In the genomic region with DNA sequence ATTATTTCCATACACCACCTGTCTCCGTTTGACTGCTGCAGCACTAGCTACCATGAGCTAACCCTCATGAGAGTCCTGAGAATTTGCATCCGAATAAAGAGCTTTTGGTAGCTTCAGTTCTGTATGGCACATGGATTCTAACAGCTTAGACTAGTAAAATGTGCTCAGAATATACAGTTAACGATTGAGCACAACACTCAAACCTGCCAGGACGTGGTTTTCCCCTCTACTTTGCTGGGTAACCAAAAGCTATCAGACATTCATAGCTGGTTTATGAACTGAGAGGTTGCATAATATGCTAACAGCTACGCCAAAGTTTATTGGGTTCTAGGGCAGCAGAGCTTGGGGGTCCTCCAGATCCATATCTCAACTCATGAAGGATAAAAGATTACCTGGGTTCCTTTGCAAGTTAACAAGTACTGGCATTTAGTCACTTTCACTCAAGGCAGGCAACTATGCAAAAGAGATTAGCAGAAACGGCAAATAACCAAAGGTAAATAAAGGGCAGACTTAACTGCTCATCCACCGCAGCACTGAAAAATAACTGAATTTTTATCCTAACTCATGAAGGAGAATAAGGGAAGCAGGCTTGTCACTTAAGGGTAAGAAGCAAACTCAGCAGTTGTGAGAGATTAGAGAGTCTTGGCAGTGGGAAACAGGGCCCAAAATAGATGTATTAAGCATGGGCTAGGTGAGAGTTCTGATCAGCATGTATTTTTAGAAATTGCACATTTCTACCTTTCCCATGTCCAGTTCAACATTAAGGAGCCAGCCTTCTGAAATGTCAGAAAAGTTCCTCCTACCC, we compare ENCODE assay signal across 14 cellular contexts. TPM values are rescaled to one million over a fixed set of nuclear protein-coding genes. Genes with fewer than 3 reads are reported as not detected.
DNase-seq lines count a peak whose midpoint lies in the region; ATAC-seq and TF ChIP-seq lines count a peak whose summit lies in the region.
"Had no signal": no experiment of that assay in that cellular context is flagged by ENCODE, and none has a peak within 500 bp of the region (broad histone marks: within the 10 kb centered on the region; RNA-seq: fewer than 3 reads in every experiment).

No MANE protein-coding gene starts in this region.

- 52 to 66% methylated on average over 7 of the region's 7 CpGs for WGBS in upper lobe of left lung, 2 donors

- in situ Hi-C loops in GM13977 (cut with MboI; ENCODE audit: low pct_unique_long_range_greater_than_20kb, low sequenced_read_pairs, unreplicated experiment) = no loop called here
- in situ Hi-C loops in KBM-7 (cut with MboI; ENCODE audit: low pct_unique_long_range_greater_than_20kb, low sequenced_read_pairs) = no loop called here

- H3K27me3 Mint-ChIP-seq in activated naive CD8-positive, alpha-beta T cell treated with anti-CD3 and anti-CD28 coated beads, Interleukin-2, amount 50 U/mL, for 24 hours = no peaks in the 10 kb centered on the region
- H3K27me3 Mint-ChIP-seq in nephron (ENCODE audit: low read depth) = no peaks in the 10 kb centered on the region
- H3K27me3 Mint-ChIP-seq: stimulated activated naive CD8-positive, alpha-beta T cell treated with anti-CD3 and anti-CD28 coated beads, Interleukin-15, Interleukin-2, amounts not matched to agents 100 ng/mL and 50 ng/mL, for 24 hours had no signal

- no peaks in the 10 kb centered on the region for H3K9me3 Mint-ChIP-seq in activated naive CD8-positive, alpha-beta T cell treated with anti-CD3 and anti-CD28 coated beads, Interleukin-2, amount 50 U/mL, for 24 hours
- H3K9me3 Mint-ChIP-seq in nephron = no peaks in the 10 kb centered on the region
- H3K9me3 Mint-ChIP-seq: stimulated activated naive CD8-positive, alpha-beta T cell treated with anti-CD3 and anti-CD28 coated beads, Interleukin-15, Interleukin-2, amounts not matched to agents 100 ng/mL and 50 ng/mL, for 24 hours had no signal

- H3K4me1 Mint-ChIP-seq in activated naive CD8-positive, alpha-beta T cell treated with anti-CD3 and anti-CD28 coated beads, Interleukin-2, amount 50 U/mL, for 24 hours = peaks cover 55% of the 10 kb centered on the region
- H3K4me1 Mint-ChIP-seq in nephron = peaks cover 58% of the 10 kb centered on the region

- DNase-seq in GM13977 (ENCODE audit: low spot score) = peak; percentile 40
- peak; percentile 20 for DNase-seq in KBM-7
- DNase-seq in activated naive CD8-positive, alpha-beta T cell treated with anti-CD3 and anti-CD28 coated beads, Interleukin-2, amount 50 U/mL, for 24 hours = no peak
- DNase-seq in WERI-Rb-1 = no peak
- DNase-seq in upper lobe of left lung = no peak
- DNase-seq: cerebellar nuclear complex, HCEC 1CT, NCI-H446 had no signal

- H3K4me1 ChIP-seq in upper lobe of left lung = peaks cover 17 to 39% (median 20%) of the 10 kb centered on the region in 4 donors

- H3K27ac Mint-ChIP-seq in activated naive CD8-positive, alpha-beta T cell treated with anti-CD3 and anti-CD28 coated beads, Interleukin-2, amount 50 U/mL, for 24 hours = no peak overlapping the region
- H3K27ac Mint-ChIP-seq in nephron = peak overlapping the region; percentile 37 to 59 (median 44)
- H3K27ac Mint-ChIP-seq: stimulated activated naive CD8-positive, alpha-beta T cell treated with anti-CD3 and anti-CD28 coated beads, Interleukin-15, Interleukin-2, amounts not matched to agents 100 ng/mL and 50 ng/mL, for 24 hours had no signal

- H3K9me3 ChIP-seq in WERI-Rb-1 (ENCODE audit: severe bottlenecking) (no peaks in the 10 kb centered on the region), upper lobe of left lung (no peaks in the 10 kb centered on the region)
- H3K9me3 ChIP-seq: gastroesophageal sphincter had no signal

- ATAC-seq in activated naive CD8-positive, alpha-beta T cell treated with anti-CD3 and anti-CD28 coated beads, Interleukin-2, amount 50 U/mL, for 24 hours = peak; percentile 33
- ATAC-seq in HG02970 (IDR thresholded peaks at IDR 0.05; ENCODE audit: low FRiP score, unreplicated experiment) (no peak), HG03280 (IDR thresholded peaks at IDR 0.05; ENCODE audit: unreplicated experiment) (no peak), upper lobe of left lung (ENCODE audit: low FRiP score in 2 of 2) (no peak)
- ATAC-seq: gastroesophageal sphincter, SK-N-SH treated with all-trans-retinoic acid at 6 μM for 48 hours had no signal

- no peak for TF ChIP-seq EP300 in upper lobe of left lung (IDR thresholded peaks at IDR 0.05)

- H3K36me3 Mint-ChIP-seq in activated naive CD8-positive, alpha-beta T cell treated with anti-CD3 and anti-CD28 coated beads, Interleukin-2, amount 50 U/mL, for 24 hours (ENCODE audit: low read depth) = no peaks in the 10 kb centered on the region
- H3K36me3 Mint-ChIP-seq in nephron (ENCODE audit: low read depth) = no peaks in the 10 kb centered on the region

- H3K4me3 Mint-ChIP-seq in activated naive CD8-positive, alpha-beta T cell treated with anti-CD3 and anti-CD28 coated beads, Interleukin-2, amount 50 U/mL, for 24 hours = no peak overlapping the region
- no peak overlapping the region for H3K4me3 Mint-ChIP-seq in nephron
- H3K4me3 Mint-ChIP-seq: stimulated activated naive CD8-positive, alpha-beta T cell treated with anti-CD3 and anti-CD28 coated beads, Interleukin-15, Interleukin-2, amounts not matched to agents 100 ng/mL and 50 ng/mL, for 24 hours had no signal

- no peak for TF ChIP-seq CTCF in GM13977 (IDR thresholded peaks at IDR 0.05; ENCODE audit: extremely low read depth, insufficient read depth, missing control alignments)
- no peak for TF ChIP-seq CTCF in nephron (IDR thresholded peaks at IDR 0.05; ENCODE audit: unreplicated experiment in 3 of 3)
- no peak for TF ChIP-seq CTCF in WERI-Rb-1 (IDR thresholded peaks at IDR 0.05; ENCODE audit: low read depth, low read length)
- TF ChIP-seq CTCF in upper lobe of left lung (IDR thresholded peaks at IDR 0.05) = no peak

- H3K4me3 ChIP-seq in WERI-Rb-1 (ENCODE audit: low read depth, low read length) = no peak overlapping the region
- no peak overlapping the region for H3K4me3 ChIP-seq in upper lobe of left lung
- H3K4me3 ChIP-seq: gastroesophageal sphincter had no signal

- no peaks in the 10 kb centered on the region for H3K27me3 ChIP-seq in WERI-Rb-1 (ENCODE audit: insufficient read depth, low read depth, severe bottlenecking)
- no peaks in the 10 kb centered on the region for H3K27me3 ChIP-seq in upper lobe of left lung
- H3K27me3 ChIP-seq: gastroesophageal sphincter had no signal

- H3K27ac ChIP-seq in WERI-Rb-1 (no peak overlapping the region), upper lobe of left lung (no peak overlapping the region)
- H3K27ac ChIP-seq: gastroesophageal sphincter had no signal

- TF ChIP-seq POLR2A in upper lobe of left lung (IDR thresholded peaks at IDR 0.05) = no peak

- H3K36me3 ChIP-seq in WERI-Rb-1 (peaks cover 6% of the 10 kb centered on the region; the same call in 1 of the 2 replicates), upper lobe of left lung (no peaks in the 10 kb centered on the region)
- H3K36me3 ChIP-seq: gastroesophageal sphincter had no signal

RNA-seq across cellular contexts. Expression of a gene that starts 29.4 kb away (rescaled TPM):
- 10 to 100 TPM; 15.1 to 32.7 (median 26.0) TPM for total RNA-seq in upper lobe of left lung

Comparison
In these comparisons a context has a peak if more than half of its experiments do, and no peak if none do; other contexts are left out.
1. DNase-seq: peak in GM13977 (single experiment) and KBM-7 (single experiment); none in activated naive CD8-positive, alpha-beta T cell treated with anti-CD3 and anti-CD28 coated beads, Interleukin-2, amount 50 U/mL, for 24 hours (single experiment), WERI-Rb-1 (single experiment) and upper lobe of left lung (0 of 2).